17 cellular contexts compared by ENCODE assay signal in the genomic region with DNA sequence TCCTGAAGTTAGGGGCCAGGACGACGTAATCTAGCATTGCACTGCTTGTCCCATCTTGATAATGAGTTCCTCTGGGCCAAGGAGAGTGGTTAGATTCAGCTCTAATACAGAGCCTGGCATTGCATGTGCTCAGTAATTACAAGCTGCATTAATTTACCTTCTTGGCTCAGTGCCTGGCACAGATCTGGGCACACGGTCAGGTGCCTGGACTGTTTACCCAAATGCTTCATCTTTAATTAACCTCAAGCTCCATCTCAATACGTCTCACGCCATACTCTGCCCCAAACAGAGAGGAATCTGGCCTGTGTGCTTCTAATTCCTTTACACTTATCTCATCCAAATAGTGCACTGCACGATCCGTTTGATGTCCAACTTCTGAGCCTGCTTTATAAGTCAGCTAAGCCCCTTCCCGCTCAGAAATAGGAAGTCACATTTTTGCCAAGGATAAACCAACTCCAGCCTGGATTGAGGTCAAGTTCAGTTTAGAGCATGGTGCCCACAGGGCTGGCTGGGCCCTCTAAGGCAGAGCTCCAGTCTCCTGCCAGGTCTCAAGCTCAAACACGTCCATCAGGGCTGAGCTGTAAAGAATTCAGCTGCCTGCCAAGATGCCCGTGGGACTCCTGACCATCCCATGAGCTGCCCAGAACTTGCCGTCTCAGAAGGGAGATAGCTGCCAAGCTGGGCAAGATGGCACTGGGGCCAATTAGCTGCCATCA.
DNase-seq lines count a peak whose midpoint lies in the region; ATAC-seq and TF ChIP-seq lines count a peak whose summit lies in the region.
"Had no signal": no experiment of that assay in that cellular context is flagged by ENCODE, and none has a peak within 500 bp of the region (broad histone marks: within the 10 kb centered on the region; RNA-seq: fewer than 3 reads in every experiment).

No MANE protein-coding gene starts in this region.

- H3K4me3 ChIP-seq in astrocyte of the spinal cord (ENCODE audit: low read depth, low read length) (no peak overlapping the region), fibroblast of villous mesenchyme (ENCODE audit: low read depth, low read length) (no peak overlapping the region)
- H3K4me3 ChIP-seq: GM12878, right lobe of liver had no signal

- H3K9me3 Mint-ChIP-seq in neural crest cell: no peaks in the 10 kb centered on the region
- H3K9me3 Mint-ChIP-seq: activated naive CD4-positive, alpha-beta T cell treated with anti-CD3 and anti-CD28 coated beads, Interleukin-2, amount 50 U/mL, for 72 hours; activated T-cell treated with anti-CD3 and anti-CD28 coated beads, Interleukin-2, amount 50 U/mL, for 4 hours; immature natural killer cell had no signal

- no peaks in the 10 kb centered on the region for H3K27me3 Mint-ChIP-seq in neural crest cell (ENCODE audit: low read depth)

- TF ChIP-seq CTCF in astrocyte of the spinal cord (IDR thresholded peaks at IDR 0.05; ENCODE audit: low read depth, low read length) (no peak), fibroblast of villous mesenchyme (IDR thresholded peaks at IDR 0.05; ENCODE audit: insufficient read depth, low read depth, low read length) (no peak), neural crest cell (conservative IDR thresholded peaks at IDR 0.05) (no peak)

- no peaks in the 10 kb centered on the region for H3K36me3 Mint-ChIP-seq in neural crest cell (ENCODE audit: low read depth)
- H3K36me3 Mint-ChIP-seq: activated naive CD4-positive, alpha-beta T cell treated with anti-CD3 and anti-CD28 coated beads, Interleukin-2, amount 50 U/mL, for 72 hours; immature natural killer cell had no signal

- peaks cover 5% of the 10 kb centered on the region for H3K4me1 Mint-ChIP-seq in neural crest cell
- H3K4me1 Mint-ChIP-seq: immature natural killer cell had no signal

- no peak overlapping the region for H3K4me3 Mint-ChIP-seq in neural crest cell
- H3K4me3 Mint-ChIP-seq: activated T-cell treated with anti-CD3 and anti-CD28 coated beads, Interleukin-2, amount 50 U/mL, for 4 hours; immature natural killer cell had no signal

- peak; percentile 31 for DNase-seq in EL
- DNase-seq in astrocyte of the spinal cord (ENCODE audit: low read depth, low spot score): peak; percentile 20
- DNase-seq in fibroblast of villous mesenchyme (ENCODE audit: low read depth): peak; percentile 7
- DNase-seq in neural crest cell (ENCODE audit: low read depth, low spot score): no peak
- no peak for DNase-seq in activated naive CD4-positive, alpha-beta T cell treated with Interleukin-2 at 50 U/mL for 16 hours
- no peak for DNase-seq in central memory CD4-positive, alpha-beta T cell
- DNase-seq: activated T-cell treated with anti-CD3 and anti-CD28 coated beads, Interleukin-2, amount 50 U/mL, for 4 hours; immature natural killer cell; mesendoderm; NCI-H345; SK-N-SH; stimulated activated CD4-positive, alpha-beta T cell treated with anti-CD3 and anti-CD28 coated beads, Interleukin-4, amount 100 ng/mL, for 4 hours had no signal

- ATAC-seq in HG03378 (IDR thresholded peaks at IDR 0.05; ENCODE audit: unreplicated experiment): no peak
- ATAC-seq in HG03097 (IDR thresholded peaks at IDR 0.05; ENCODE audit: low FRiP score, unreplicated experiment): no peak
- ATAC-seq: activated naive CD4-positive, alpha-beta T cell treated with anti-CD3 and anti-CD28 coated beads, Interleukin-2, amount 50 U/mL, for 72 hours; activated T-cell treated with anti-CD3 and anti-CD28 coated beads, Interleukin-2, amount 50 U/mL, for 4 hours; GM12878; right lobe of liver had no signal

- in situ Hi-C loops in astrocyte of the spinal cord (cut with HindIII; ENCODE audit: low sequenced_read_pairs): no loop called here

- H3K27ac Mint-ChIP-seq in neural crest cell (ENCODE audit: unreplicated experiment): peak overlapping the region; percentile 13
- H3K27ac Mint-ChIP-seq: activated naive CD4-positive, alpha-beta T cell treated with anti-CD3 and anti-CD28 coated beads, Interleukin-2, amount 50 U/mL, for 72 hours; immature natural killer cell had no signal

Comparison
In these comparisons a context has a peak if more than half of its experiments do, and no peak if none do; other contexts are left out.
1. DNase-seq: peak in EL (single experiment), astrocyte of the spinal cord (single experiment) and fibroblast of villous mesenchyme (single experiment); none in neural crest cell (single experiment), activated naive CD4-positive, alpha-beta T cell treated with Interleukin-2 at 50 U/mL for 16 hours (single experiment) and central memory CD4-positive, alpha-beta T cell (single experiment).